ENCODE assay signal across 8 cellular contexts in genomic region chr3:57691411-57692133, GRCh38. TPM values are rescaled to one million over a fixed set of nuclear protein-coding genes. Genes with fewer than 3 reads are reported as not detected.
DNase-seq lines count a peak whose midpoint lies in the region; ATAC-seq and TF ChIP-seq lines count a peak whose summit lies in the region.

No MANE protein-coding gene starts in this region.

- H3K27me3 Mint-ChIP-seq in type B pancreatic cell, result no peaks in the 10 kb centered on the region

- H3F3A ChIP-seq in Loucy (ENCODE audit: low read depth), result no peaks in the 10 kb centered on the region

- H2AFZ ChIP-seq in Loucy (ENCODE audit: low read length), result no peak overlapping the region

- peaks cover 25% of the 10 kb centered on the region for H3K4me1 Mint-ChIP-seq in type B pancreatic cell (ENCODE audit: unreplicated experiment)

- intact Hi-C loops in body of pancreas (cut with DNase I), result no loop called here

- no peaks in the 10 kb centered on the region for H3K27me3 ChIP-seq in BE2C
- no peaks in the 10 kb centered on the region for H3K27me3 ChIP-seq in Loucy (ENCODE audit: insufficient read depth, low read length, poor library complexity, severe bottlenecking)
- no peaks in the 10 kb centered on the region for H3K27me3 ChIP-seq in body of pancreas

- H3K4me3 ChIP-seq in BE2C (ENCODE audit: low read depth, low read length) (peak overlapping the region; percentile 76), Loucy (ENCODE audit: low read length, poor library complexity, severe bottlenecking) (peak overlapping the region; percentile 77), body of pancreas (peak overlapping the region in 1 of 2 donors; percentile 90)

- no peak for DNase-seq in BE2C
- no peak for DNase-seq in body of pancreas
- DNase-seq in medulla oblongata (ENCODE audit: extremely low spot score), result peak; percentile 21
- DNase-seq in type B pancreatic cell (ENCODE audit: extremely low spot score, unreplicated experiment), result no peak
- DNase-seq in amygdala (lab: John Stamatoyannopoulos, UW), result no peak
- no peak for DNase-seq in midbrain (lab: John Stamatoyannopoulos, UW)

- WGBS in body of pancreas, 2 donors, result 32 to 35% methylated on average over 19 of the region's 19 CpGs

- ATAC-seq in body of pancreas, result no peak
- no peak for ATAC-seq in GM18511 (IDR thresholded peaks at IDR 0.05; ENCODE audit: unreplicated experiment)

- TF ChIP-seq CTCF in BE2C (IDR thresholded peaks at IDR 0.05; ENCODE audit: low read depth, low read length), result no peak
- TF ChIP-seq CTCF in Loucy (conservative IDR thresholded peaks at IDR 0.05; ENCODE audit: low read length), result no peak
- no peak for TF ChIP-seq CTCF in body of pancreas (IDR thresholded peaks at IDR 0.05)
- no peak for TF ChIP-seq CTCF in type B pancreatic cell (conservative IDR thresholded peaks at IDR 0.05)

- peak overlapping the region; percentile 93 for H3K27ac Mint-ChIP-seq in type B pancreatic cell

- peaks cover 58% of the 10 kb centered on the region for H3K79me2 ChIP-seq in Loucy (ENCODE audit: insufficient read depth, low read length)

- H3K9me2 ChIP-seq in Loucy (replicated peaks; ENCODE audit: low read depth, low read length), result no peaks in the 10 kb centered on the region

- no peaks in the 10 kb centered on the region for H3K9me3 ChIP-seq in BE2C
- no peaks in the 10 kb centered on the region for H3K9me3 ChIP-seq in Loucy (ENCODE audit: insufficient read depth, low read depth, low read length)
- H3K9me3 ChIP-seq in body of pancreas, result no peaks in the 10 kb centered on the region

- peak overlapping the region; percentile 80 for H3K9ac ChIP-seq in Loucy (ENCODE audit: low read depth, low read length, poor library complexity, severe bottlenecking)

- peak overlapping the region; percentile 98 for H3K4me2 ChIP-seq in Loucy (ENCODE audit: low read depth, low read length, poor library complexity, severe bottlenecking)

- H3K4me3 Mint-ChIP-seq in type B pancreatic cell, result peak overlapping the region; percentile 96

- H4K20me1 ChIP-seq in Loucy (ENCODE audit: insufficient read depth, low read length, poor library complexity, severe bottlenecking), result peaks cover 45% of the 10 kb centered on the region

- H3K4me1 ChIP-seq in BE2C (no peaks in the 10 kb centered on the region), Loucy (ENCODE audit: insufficient read depth, low read length, poor library complexity, severe bottlenecking) (peaks cover 43% of the 10 kb centered on the region), body of pancreas (peaks cover 28% of the 10 kb centered on the region)

- H3K9me3 Mint-ChIP-seq in type B pancreatic cell, result peaks cover under 1% of the 10 kb centered on the region

- H3K36me3 ChIP-seq in BE2C, result no peaks in the 10 kb centered on the region
- no peaks in the 10 kb centered on the region for H3K36me3 ChIP-seq in Loucy (ENCODE audit: insufficient read depth, low read length)
- no peaks in the 10 kb centered on the region for H3K36me3 ChIP-seq in body of pancreas (replicated peaks in 1 of 2; ENCODE audit: insufficient read depth in 1 of 2, low read depth in 2 of 2)

- H3K36me3 Mint-ChIP-seq in type B pancreatic cell, result peaks cover 10% of the 10 kb centered on the region

- H3K27ac ChIP-seq in body of pancreas, result peak overlapping the region in 3 of 4 donors; percentile 89 to 98 (median 94)

- no peak for TF ChIP-seq POLR2A in body of pancreas (IDR thresholded peaks at IDR 0.05)

RNA-seq across cellular contexts. Expression of gene DENND6A, which starts 1.3 kb away (rescaled TPM):
- 3.5 TPM for polyA plus RNA-seq in BE2C (2012; ENCODE audit: insufficient read depth, insufficient read length, low read depth)
- total RNA-seq in body of pancreas (1 to 10 TPM; 5.9 to 9.9 TPM), type B pancreatic cell (ENCODE audit: low replicate concordance) (29.6 and 31.2 TPM in 2 replicates)
